In the genomic region with DNA sequence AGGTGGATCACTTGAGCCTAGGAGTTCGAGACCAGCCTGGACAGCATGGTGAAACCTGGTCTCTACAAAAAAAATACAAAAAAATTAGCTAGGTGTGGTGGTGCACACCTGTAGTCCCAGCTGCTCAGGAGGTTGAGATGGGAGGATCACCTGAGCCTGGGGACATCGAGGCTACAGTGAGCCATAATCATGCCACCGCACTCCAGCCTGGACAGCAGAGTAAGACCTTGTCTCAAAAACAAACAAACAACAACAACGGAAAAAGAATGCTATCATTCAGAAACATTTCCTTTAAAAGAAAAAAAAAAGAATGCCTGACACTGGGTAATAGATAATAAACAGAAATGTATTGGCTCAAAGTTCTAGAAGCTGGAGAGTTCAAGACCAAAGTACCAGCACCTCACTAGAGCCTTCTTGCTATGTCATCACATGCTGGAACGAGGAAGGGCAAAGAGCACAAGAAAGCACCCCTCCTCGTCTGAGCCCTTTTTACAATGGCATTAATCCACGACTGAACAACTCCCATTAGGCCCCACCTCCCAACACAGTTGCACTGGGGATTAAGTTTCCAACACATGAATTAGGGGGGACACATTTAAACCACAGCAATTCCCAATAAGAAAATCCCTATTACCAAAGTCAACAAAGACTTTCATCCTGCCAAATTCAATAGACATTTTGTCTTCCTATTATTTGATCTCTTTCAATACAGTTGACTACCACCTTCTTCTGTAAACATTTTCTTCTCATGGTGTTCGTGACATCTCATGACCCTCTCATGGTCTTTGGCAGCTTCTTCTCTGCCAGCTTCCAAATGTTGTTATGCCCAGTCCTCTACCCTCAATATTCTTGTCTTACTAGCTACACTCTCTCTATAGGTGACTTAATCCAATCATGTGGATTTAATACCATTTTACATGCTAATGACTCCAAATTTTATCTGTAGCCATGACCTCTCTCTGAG, we compare ENCODE assay signal across 1 cellular context.
A peak's percentile ranks its signal among the peaks of the same experiment; 100 is the strongest.
TF ChIP-seq lines count a peak whose summit lies in the region.

No MANE protein-coding gene starts in this region.

TF ChIP-seq in HepG2, 621 proteins besides CTCF, POLR2A, EP300 and RAD21 (continued from another document and continues in another):
- TF ChIP-seq, protein P1, sequence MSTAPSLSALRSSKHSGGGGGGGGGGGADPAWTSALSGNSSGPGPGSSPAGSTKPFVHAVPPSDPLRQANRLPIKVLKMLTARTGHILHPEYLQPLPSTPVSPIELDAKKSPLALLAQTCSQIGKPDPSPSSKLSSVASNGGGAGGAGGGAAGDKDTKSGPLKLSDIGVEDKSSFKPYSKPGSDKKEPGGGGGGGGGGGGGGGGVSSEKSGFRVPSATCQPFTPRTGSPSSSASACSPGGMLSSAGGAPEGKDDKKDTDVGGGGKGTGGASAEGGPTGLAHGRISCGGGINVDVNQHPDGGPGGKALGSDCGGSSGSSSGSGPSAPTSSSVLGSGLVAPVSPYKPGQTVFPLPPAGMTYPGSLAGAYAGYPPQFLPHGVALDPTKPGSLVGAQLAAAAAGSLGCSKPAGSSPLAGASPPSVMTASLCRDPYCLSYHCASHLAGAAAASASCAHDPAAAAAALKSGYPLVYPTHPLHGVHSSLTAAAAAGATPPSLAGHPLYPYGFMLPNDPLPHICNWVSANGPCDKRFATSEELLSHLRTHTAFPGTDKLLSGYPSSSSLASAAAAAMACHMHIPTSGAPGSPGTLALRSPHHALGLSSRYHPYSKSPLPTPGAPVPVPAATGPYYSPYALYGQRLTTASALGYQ (CRISPR knock-in tag; IDR thresholded peaks at IDR 0.05) = peak; percentile 16; the same call in 1 of the 2 replicates
- TF ChIP-seq ZNF30 (CRISPR knock-in tag; IDR thresholded peaks at IDR 0.05) (no peak), ZNF280B (CRISPR knock-in tag; IDR thresholded peaks at IDR 0.05; ENCODE audit: borderline replicate concordance) (no peak), ELF3 (CRISPR knock-in tag; IDR thresholded peaks at IDR 0.05) (peak; percentile 64), ESRRA (CRISPR knock-in tag; IDR thresholded peaks at IDR 0.05; ENCODE audit: low read depth) (no peak), ZNF652 (CRISPR knock-in tag; IDR thresholded peaks at IDR 0.05; ENCODE audit: borderline replicate concordance, low read depth) (peak; percentile 19; the same call in 1 of the 2 replicates), ZBTB7B (CRISPR knock-in tag; IDR thresholded peaks at IDR 0.05) (no peak), SALL1 (CRISPR knock-in tag; IDR thresholded peaks at IDR 0.05) (no peak), EZH2 (conservative IDR thresholded peaks at IDR 0.05; ENCODE audit: low read depth, low read length) (no peak), ZNF232 (CRISPR knock-in tag; IDR thresholded peaks at IDR 0.05; ENCODE audit: borderline replicate concordance) (no peak), KAT2B (IDR thresholded peaks at IDR 0.05; ENCODE audit: borderline replicate concordance, low read depth, low read length) (no peak), MIXL1 (CRISPR knock-in tag; IDR thresholded peaks at IDR 0.05) (no peak), SP4 (CRISPR knock-in tag; IDR thresholded peaks at IDR 0.05) (no peak), AHR (CRISPR knock-in tag; IDR thresholded peaks at IDR 0.05) (no peak), ZNF530 (CRISPR knock-in tag; IDR thresholded peaks at IDR 0.05; ENCODE audit: low read depth) (no peak), RXRA (CRISPR knock-in tag; IDR thresholded peaks at IDR 0.05) (no peak), POGZ (CRISPR knock-in tag; IDR thresholded peaks at IDR 0.05) (peak; percentile 68), POLR2AphosphoS2 (IDR thresholded peaks at IDR 0.05; ENCODE audit: low read depth, low read length) (no peak), ETV5 (CRISPR knock-in tag; IDR thresholded peaks at IDR 0.05; ENCODE audit: borderline replicate concordance) (no peak; the same call in 1 of the 2 replicates), MED1 (CRISPR knock-in tag; IDR thresholded peaks at IDR 0.05) (peak; percentile 38; the same call in 1 of the 2 replicates), WIZ (CRISPR knock-in tag; IDR thresholded peaks at IDR 0.05) (no peak), SMARCC2 (IDR thresholded peaks at IDR 0.05) (no peak), SOX5 (CRISPR knock-in tag; IDR thresholded peaks at IDR 0.05; ENCODE audit: borderline replicate concordance) (0 out of 2 replicates have a peak, but pooled peaks have one; percentile 12), SRF (IDR thresholded peaks at IDR 0.05; ENCODE audit: low read depth, low read length) (no peak), SCMH1 (CRISPR knock-in tag; IDR thresholded peaks at IDR 0.05; ENCODE audit: borderline replicate concordance) (no peak), ZFX (CRISPR knock-in tag; IDR thresholded peaks at IDR 0.05; ENCODE audit: low read depth) (no peak), NR0B2 (CRISPR knock-in tag; IDR thresholded peaks at IDR 0.05) (no peak), ZMYM3 (CRISPR knock-in tag; IDR thresholded peaks at IDR 0.05) (peak; percentile 69), ZNF264 (CRISPR knock-in tag; IDR thresholded peaks at IDR 0.05) (no peak), HBP1 (CRISPR knock-in tag; IDR thresholded peaks at IDR 0.05; ENCODE audit: low read depth) (no peak), GATAD2A (CRISPR knock-in tag; IDR thresholded peaks at IDR 0.05) (peak; percentile 61), ZNF878 (CRISPR knock-in tag; IDR thresholded peaks at IDR 0.05) (no peak), CHD4 (IDR thresholded peaks at IDR 0.05; ENCODE audit: borderline replicate concordance, low read length) (no peak), TSC22D2 (CRISPR knock-in tag; IDR thresholded peaks at IDR 0.05; ENCODE audit: borderline replicate concordance) (no peak), RXRB (CRISPR knock-in tag; IDR thresholded peaks at IDR 0.05; ENCODE audit: borderline replicate concordance) (0 out of 2 replicates have a peak, but pooled peaks have one; percentile 9), NFIC (IDR thresholded peaks at IDR 0.05; ENCODE audit: low read length) (0 out of 2 replicates have a peak, but pooled peaks have one; percentile 3), ISL2 (CRISPR knock-in tag; IDR thresholded peaks at IDR 0.05) (peak; percentile 25; the same call in 1 of the 2 replicates), AGO2 (optimal IDR thresholded peaks at IDR 0.05; ENCODE audit: low read depth, low read length) (no peak), TOE1 (CRISPR knock-in tag; IDR thresholded peaks at IDR 0.05) (no peak), ZNF512B (CRISPR knock-in tag; IDR thresholded peaks at IDR 0.05; ENCODE audit: borderline replicate concordance) (no peak)
- TF ChIP-seq, protein P2, sequence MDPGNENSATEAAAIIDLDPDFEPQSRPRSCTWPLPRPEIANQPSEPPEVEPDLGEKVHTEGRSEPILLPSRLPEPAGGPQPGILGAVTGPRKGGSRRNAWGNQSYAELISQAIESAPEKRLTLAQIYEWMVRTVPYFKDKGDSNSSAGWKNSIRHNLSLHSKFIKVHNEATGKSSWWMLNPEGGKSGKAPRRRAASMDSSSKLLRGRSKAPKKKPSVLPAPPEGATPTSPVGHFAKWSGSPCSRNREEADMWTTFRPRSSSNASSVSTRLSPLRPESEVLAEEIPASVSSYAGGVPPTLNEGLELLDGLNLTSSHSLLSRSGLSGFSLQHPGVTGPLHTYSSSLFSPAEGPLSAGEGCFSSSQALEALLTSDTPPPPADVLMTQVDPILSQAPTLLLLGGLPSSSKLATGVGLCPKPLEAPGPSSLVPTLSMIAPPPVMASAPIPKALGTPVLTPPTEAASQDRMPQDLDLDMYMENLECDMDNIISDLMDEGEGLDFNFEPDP (CRISPR knock-in tag; conservative IDR thresholded peaks at IDR 0.05) = no peak
- TF ChIP-seq, protein P3, sequence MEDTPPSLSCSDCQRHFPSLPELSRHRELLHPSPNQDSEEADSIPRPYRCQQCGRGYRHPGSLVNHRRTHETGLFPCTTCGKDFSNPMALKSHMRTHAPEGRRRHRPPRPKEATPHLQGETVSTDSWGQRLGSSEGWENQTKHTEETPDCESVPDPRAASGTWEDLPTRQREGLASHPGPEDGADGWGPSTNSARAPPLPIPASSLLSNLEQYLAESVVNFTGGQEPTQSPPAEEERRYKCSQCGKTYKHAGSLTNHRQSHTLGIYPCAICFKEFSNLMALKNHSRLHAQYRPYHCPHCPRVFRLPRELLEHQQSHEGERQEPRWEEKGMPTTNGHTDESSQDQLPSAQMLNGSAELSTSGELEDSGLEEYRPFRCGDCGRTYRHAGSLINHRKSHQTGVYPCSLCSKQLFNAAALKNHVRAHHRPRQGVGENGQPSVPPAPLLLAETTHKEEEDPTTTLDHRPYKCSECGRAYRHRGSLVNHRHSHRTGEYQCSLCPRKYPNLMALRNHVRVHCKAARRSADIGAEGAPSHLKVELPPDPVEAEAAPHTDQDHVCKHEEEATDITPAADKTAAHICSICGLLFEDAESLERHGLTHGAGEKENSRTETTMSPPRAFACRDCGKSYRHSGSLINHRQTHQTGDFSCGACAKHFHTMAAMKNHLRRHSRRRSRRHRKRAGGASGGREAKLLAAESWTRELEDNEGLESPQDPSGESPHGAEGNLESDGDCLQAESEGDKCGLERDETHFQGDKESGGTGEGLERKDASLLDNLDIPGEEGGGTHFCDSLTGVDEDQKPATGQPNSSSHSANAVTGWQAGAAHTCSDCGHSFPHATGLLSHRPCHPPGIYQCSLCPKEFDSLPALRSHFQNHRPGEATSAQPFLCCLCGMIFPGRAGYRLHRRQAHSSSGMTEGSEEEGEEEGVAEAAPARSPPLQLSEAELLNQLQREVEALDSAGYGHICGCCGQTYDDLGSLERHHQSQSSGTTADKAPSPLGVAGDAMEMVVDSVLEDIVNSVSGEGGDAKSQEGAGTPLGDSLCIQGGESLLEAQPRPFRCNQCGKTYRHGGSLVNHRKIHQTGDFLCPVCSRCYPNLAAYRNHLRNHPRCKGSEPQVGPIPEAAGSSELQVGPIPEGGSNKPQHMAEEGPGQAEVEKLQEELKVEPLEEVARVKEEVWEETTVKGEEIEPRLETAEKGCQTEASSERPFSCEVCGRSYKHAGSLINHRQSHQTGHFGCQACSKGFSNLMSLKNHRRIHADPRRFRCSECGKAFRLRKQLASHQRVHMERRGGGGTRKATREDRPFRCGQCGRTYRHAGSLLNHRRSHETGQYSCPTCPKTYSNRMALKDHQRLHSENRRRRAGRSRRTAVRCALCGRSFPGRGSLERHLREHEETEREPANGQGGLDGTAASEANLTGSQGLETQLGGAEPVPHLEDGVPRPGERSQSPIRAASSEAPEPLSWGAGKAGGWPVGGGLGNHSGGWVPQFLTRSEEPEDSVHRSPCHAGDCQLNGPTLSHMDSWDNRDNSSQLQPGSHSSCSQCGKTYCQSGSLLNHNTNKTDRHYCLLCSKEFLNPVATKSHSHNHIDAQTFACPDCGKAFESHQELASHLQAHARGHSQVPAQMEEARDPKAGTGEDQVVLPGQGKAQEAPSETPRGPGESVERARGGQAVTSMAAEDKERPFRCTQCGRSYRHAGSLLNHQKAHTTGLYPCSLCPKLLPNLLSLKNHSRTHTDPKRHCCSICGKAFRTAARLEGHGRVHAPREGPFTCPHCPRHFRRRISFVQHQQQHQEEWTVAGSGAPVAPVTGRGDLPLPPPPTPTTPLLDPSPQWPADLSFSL (CRISPR knock-in tag; IDR thresholded peaks at IDR 0.05) = no peak
- TF ChIP-seq, protein P4, sequence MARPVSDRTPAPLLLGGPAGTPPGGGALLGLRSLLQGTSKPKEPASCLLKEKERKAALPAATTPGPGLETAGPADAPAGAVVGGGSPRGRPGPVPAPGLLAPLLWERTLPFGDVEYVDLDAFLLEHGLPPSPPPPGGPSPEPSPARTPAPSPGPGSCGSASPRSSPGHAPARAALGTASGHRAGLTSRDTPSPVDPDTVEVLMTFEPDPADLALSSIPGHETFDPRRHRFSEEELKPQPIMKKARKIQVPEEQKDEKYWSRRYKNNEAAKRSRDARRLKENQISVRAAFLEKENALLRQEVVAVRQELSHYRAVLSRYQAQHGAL (CRISPR knock-in tag; IDR thresholded peaks at IDR 0.05; ENCODE audit: not compliant biosample characterization) = no peak
